8 cellular contexts compared by ENCODE assay signal in the genomic region with DNA sequence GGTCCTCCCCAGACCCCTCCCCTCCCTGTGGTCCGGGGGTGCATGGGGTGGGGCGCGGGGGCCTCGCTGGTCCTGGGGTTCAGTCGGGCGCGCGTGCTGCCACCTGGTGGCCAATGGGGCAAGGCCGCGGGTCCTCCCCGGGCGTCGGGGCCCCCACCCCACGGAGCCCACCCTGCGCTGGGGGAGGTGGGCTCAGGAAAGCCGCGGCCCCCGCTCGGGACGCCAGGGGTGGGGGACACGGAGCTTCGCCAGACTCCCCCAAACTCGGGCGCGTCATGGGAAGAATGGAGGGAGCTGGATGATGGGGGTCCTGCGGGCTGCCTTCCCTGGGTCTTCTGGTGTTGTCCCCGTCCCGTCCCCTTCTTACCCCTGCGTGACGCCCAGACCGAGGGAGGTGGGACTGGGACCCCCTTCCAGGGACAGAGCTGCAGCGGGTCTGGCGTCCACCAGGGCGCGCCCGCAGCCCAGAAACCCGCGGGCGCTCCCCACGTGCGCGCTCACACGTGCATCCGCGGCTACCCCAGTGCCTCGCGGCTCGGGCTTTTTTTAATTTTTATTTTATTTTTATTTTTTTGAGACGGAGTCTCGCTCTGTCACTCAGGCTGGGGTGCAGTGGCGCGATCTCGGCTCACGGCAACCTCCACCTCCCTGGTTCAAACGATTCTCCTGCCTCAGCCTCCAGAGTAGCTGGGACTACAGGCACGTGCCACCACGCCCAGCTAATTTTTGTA. TPM values are rescaled to one million over a fixed set of nuclear protein-coding genes. Genes with fewer than 3 reads are reported as not detected.
DNase-seq lines count a peak whose midpoint lies in the region; ATAC-seq and TF ChIP-seq lines count a peak whose summit lies in the region.

No MANE protein-coding gene starts in this region.

- H3K4me2 ChIP-seq in Loucy (ENCODE audit: low read depth, low read length, poor library complexity, severe bottlenecking) = peak overlapping the region; percentile 81

- H4K20me1 ChIP-seq in Loucy (ENCODE audit: insufficient read depth, low read length, poor library complexity, severe bottlenecking) = no peaks in the 10 kb centered on the region

- no peaks in the 10 kb centered on the region for H3K79me2 ChIP-seq in Loucy (ENCODE audit: insufficient read depth, low read length)

- no peaks in the 10 kb centered on the region for H3F3A ChIP-seq in Loucy (ENCODE audit: low read depth)

- H3K4me3 ChIP-seq in Loucy (ENCODE audit: low read length, poor library complexity, severe bottlenecking) (peak overlapping the region; percentile 68), epithelial cell of esophagus (ENCODE audit: low read length) (peak overlapping the region; percentile 35)

- H3K9me2 ChIP-seq in Loucy (replicated peaks; ENCODE audit: low read depth, low read length) = no peaks in the 10 kb centered on the region

- ATAC-seq in GM19351 (IDR thresholded peaks at IDR 0.05; ENCODE audit: unreplicated experiment) (no peak), HG03378 (IDR thresholded peaks at IDR 0.05; ENCODE audit: unreplicated experiment) (no peak)

- no peak overlapping the region for H3K27ac Mint-ChIP-seq in neural crest cell (ENCODE audit: unreplicated experiment)

- peak; percentile 84 for TF ChIP-seq CTCF in Loucy (conservative IDR thresholded peaks at IDR 0.05; ENCODE audit: low read length)
- TF ChIP-seq CTCF in epithelial cell of esophagus (IDR thresholded peaks at IDR 0.05; ENCODE audit: insufficient read depth, low read depth, low read length, missing control alignments) = peak; percentile 68
- peak; percentile 79 for TF ChIP-seq CTCF in neural crest cell (conservative IDR thresholded peaks at IDR 0.05)

- DNase-seq in Daoy (ENCODE audit: low read depth) (peak; percentile 63), epithelial cell of esophagus (ENCODE audit: low read depth) (peak; percentile 42), neural crest cell (ENCODE audit: low read depth, low spot score) (no peak), occipital lobe (lab: John Stamatoyannopoulos, UW) (no peak)
- peak; percentile 90 for DNase-seq in activated CD8-positive, alpha-beta memory T cell treated with anti-CD3 and anti-CD28 coated beads for 24 hours

- no peak overlapping the region for H3K4me3 Mint-ChIP-seq in neural crest cell

- peaks cover 12% of the 10 kb centered on the region for H3K4me1 Mint-ChIP-seq in neural crest cell

- H3K9me3 ChIP-seq in Loucy (ENCODE audit: insufficient read depth, low read depth, low read length) = no peaks in the 10 kb centered on the region

- H3K36me3 ChIP-seq in Loucy (ENCODE audit: insufficient read depth, low read length) = no peaks in the 10 kb centered on the region

- H3K4me1 ChIP-seq in Loucy (ENCODE audit: insufficient read depth, low read length, poor library complexity, severe bottlenecking) = peaks cover 15% of the 10 kb centered on the region

- peak overlapping the region; percentile 67 for H3K9ac ChIP-seq in Loucy (ENCODE audit: low read depth, low read length, poor library complexity, severe bottlenecking)

- H2AFZ ChIP-seq in Loucy (ENCODE audit: low read length) = peak overlapping the region; percentile 91

- H3K9me3 Mint-ChIP-seq in neural crest cell = no peaks in the 10 kb centered on the region

- no peaks in the 10 kb centered on the region for H3K27me3 ChIP-seq in Loucy (ENCODE audit: insufficient read depth, low read length, poor library complexity, severe bottlenecking)

- peaks cover 84% of the 10 kb centered on the region for H3K27me3 Mint-ChIP-seq in neural crest cell (ENCODE audit: low read depth)

- H3K36me3 Mint-ChIP-seq in neural crest cell (ENCODE audit: low read depth) = peaks cover 2% of the 10 kb centered on the region

RNA-seq across cellular contexts. Expression of a gene that starts 19.8 kb away (rescaled TPM):
- 91.7 and 92.8 TPM in 2 replicates for total RNA-seq in Daoy (2014; rRNA removed; shearing (Covaris generic))
- total RNA-seq in neural crest cell (348 and 354 TPM in 2 replicates), occipital lobe (20.9 TPM)

Comparison
In these comparisons a context has a peak if more than half of its experiments do, and no peak if none do; other contexts are left out.
1. DNase-seq: peak in Daoy (single experiment), activated CD8-positive, alpha-beta memory T cell treated with anti-CD3 and anti-CD28 coated beads for 24 hours (single experiment) and epithelial cell of esophagus (single experiment); none in neural crest cell (single experiment) and occipital lobe (single experiment).
2. Peak in every context shown above with its lines, with median percentiles within 50 percentile points of each other: CTCF ChIP-seq.